ENCODE assay signal across 9 cellular contexts in genomic region chr11:73660497-73661034, GRCh38. TPM values are rescaled to one million over a fixed set of nuclear protein-coding genes. Genes with fewer than 3 reads are reported as not detected.
DNase-seq lines count a peak whose midpoint lies in the region; ATAC-seq and TF ChIP-seq lines count a peak whose summit lies in the region.
"Had no signal": no experiment of that assay in that cellular context is flagged by ENCODE, and none has a peak within 500 bp of the region (broad histone marks: within the 10 kb centered on the region; RNA-seq: fewer than 3 reads in every experiment).

No MANE protein-coding gene starts in this region.

- no peak overlapping the region for H3K27ac ChIP-seq in heart left ventricle
- peak overlapping the region; percentile 65 for H3K27ac ChIP-seq in caudate nucleus (ENCODE audit: low read depth, low read length)
- no peak overlapping the region for H3K27ac ChIP-seq in mucosa of rectum (ENCODE audit: low read depth in 2 of 2, low read length in 2 of 2)
- H3K27ac ChIP-seq in vagina, result peak overlapping the region; percentile 57
- no peak overlapping the region for H3K27ac ChIP-seq in WERI-Rb-1

- H3K27me3 ChIP-seq in heart left ventricle, result no peaks in the 10 kb centered on the region
- no peaks in the 10 kb centered on the region for H3K27me3 ChIP-seq in mucosa of rectum (ENCODE audit: control insufficient read depth in 2 of 2, insufficient read depth in 2 of 2, low read length in 2 of 2)
- H3K27me3 ChIP-seq in vagina, result no peaks in the 10 kb centered on the region
- H3K27me3 ChIP-seq in WERI-Rb-1 (ENCODE audit: insufficient read depth, low read depth, severe bottlenecking), result no peaks in the 10 kb centered on the region

- H3K4me1 ChIP-seq in heart left ventricle (peaks cover 0 to 43% (median 27%) of the 10 kb centered on the region in 12 donors), mucosa of rectum (ENCODE audit: control insufficient read depth in 2 of 2, insufficient read depth in 2 of 2, low read length in 2 of 2) (peaks cover 10% of the 10 kb centered on the region in 2 donors), vagina (peaks cover 11% of the 10 kb centered on the region)

- WGBS in heart left ventricle, 4 donors, result 25 to 75% (median 34%) methylated on average over 4 to 25 of the region's 25 CpGs

- intact Hi-C loops in heart left ventricle (cut with DNase I) (loop anchor here (1.0 to 10.0 kb wide), 12 partner anchors 34 to 353 kb away; partner anchors contain the start of genes ARHGEF17 (in 1 of the 10) and RELT (in 1 of the 10)), left ventricle myocardium superior (cut with micrococcal nuclease) (loop anchor here (10.0 kb wide), 1 partner anchor 256 kb away; no protein-coding TSS in a partner anchor), vagina (cut with DNase I) (loop anchor here (2.0 to 5.0 kb wide), 2 partner anchors 34 to 253 kb away; no protein-coding TSS in a partner anchor)

- H3K9me3 ChIP-seq in heart left ventricle (no peaks in the 10 kb centered on the region), mucosa of rectum (ENCODE audit: control insufficient read depth in 2 of 2, low read length in 2 of 2) (no peaks in the 10 kb centered on the region), vagina (no peaks in the 10 kb centered on the region), WERI-Rb-1 (ENCODE audit: severe bottlenecking) (no peaks in the 10 kb centered on the region)

- ATAC-seq in heart left ventricle (peak in 2 of 4 donors; percentile 10 to 18), left ventricle myocardium superior (no peak)

- DNase-seq in heart left ventricle, result peak in 1 of 5 donors; percentile 64
- no peak for DNase-seq in left ventricle myocardium superior
- DNase-seq in caudate nucleus (lab: John Stamatoyannopoulos, UW), result peak in 1 of 61 donors; percentile 41
- no peak for DNase-seq in vagina (ENCODE audit: extremely low spot score in 2 of 2)
- no peak for DNase-seq in NCI-H82 (lab: John Stamatoyannopoulos, UW)
- no peak for DNase-seq in AG20443 (ENCODE audit: low spot score)
- DNase-seq in WERI-Rb-1, result no peak

- no peak overlapping the region for H3K9ac ChIP-seq in mucosa of rectum (ENCODE audit: low read depth in 1 of 2, low read length in 2 of 2)

- H3K4me3 ChIP-seq in heart left ventricle, result peak overlapping the region in 10 of 12 donors; percentile 23 to 56 (median 41)
- peak overlapping the region; percentile 10 to 53 for H3K4me3 ChIP-seq in mucosa of rectum (ENCODE audit: low read length in 2 of 2)
- H3K4me3 ChIP-seq in vagina, result peak overlapping the region; percentile 27 to 40
- H3K4me3 ChIP-seq in WERI-Rb-1 (ENCODE audit: low read depth, low read length), result no peak overlapping the region

- H3K36me3 ChIP-seq in heart left ventricle, result no peaks in the 10 kb centered on the region
- H3K36me3 ChIP-seq in mucosa of rectum (ENCODE audit: control insufficient read depth in 2 of 2, insufficient read depth in 2 of 2, low read length in 2 of 2), result no peaks in the 10 kb centered on the region
- H3K36me3 ChIP-seq in vagina, result no peaks in the 10 kb centered on the region
- H3K36me3 ChIP-seq in WERI-Rb-1, result peaks cover 25% of the 10 kb centered on the region

- no peak for TF ChIP-seq CTCF in heart left ventricle (IDR thresholded peaks at IDR 0.05)
- no peak for TF ChIP-seq CTCF in vagina (IDR thresholded peaks at IDR 0.05)
- no peak for TF ChIP-seq CTCF in WERI-Rb-1 (IDR thresholded peaks at IDR 0.05; ENCODE audit: low read depth, low read length)

- TF ChIP-seq POLR2A in heart left ventricle (IDR thresholded peaks at IDR 0.05), result no peak
- TF ChIP-seq POLR2A in vagina (IDR thresholded peaks at IDR 0.05), result no peak

RNA-seq across cellular contexts. Expression of gene PLEKHB1, which starts 14.2 kb away (rescaled TPM):
- total RNA-seq in heart left ventricle, result 10 to 100 TPM in 6 of 9 donors, 1 to 10 TPM in 3; 5.4 to 36.3 (median 14.5) TPM
- polyA plus RNA-seq in heart left ventricle, result 1 to 10 TPM in 1 of 2 donors, under 1 TPM in 1; 0.82 to 5.9 TPM
- 6.1 TPM for total RNA-seq in left ventricle myocardium superior
- 7.9 TPM for total RNA-seq in vagina
- total RNA-seq: Daoy had no signal

Comparison
In these comparisons a context has a peak if more than half of its experiments do, and no peak if none do; other contexts are left out.
1. H3K27ac ChIP-seq: peak in caudate nucleus (single experiment) and vagina (single experiment); none in heart left ventricle (0 of 12), mucosa of rectum (0 of 2) and WERI-Rb-1 (single experiment).